8 cellular contexts compared by ENCODE assay signal in genomic region chr2:9950521-9951271, GRCh38. TPM values are rescaled to one million over a fixed set of nuclear protein-coding genes. Genes with fewer than 3 reads are reported as not detected.
A peak's percentile ranks its signal among the peaks of the same experiment; 100 is the strongest.
DNase-seq lines count a peak whose midpoint lies in the region; TF ChIP-seq lines count a peak whose summit lies in the region.

No MANE protein-coding gene starts in this region.

- no peaks in the 10 kb centered on the region for H3K27me3 ChIP-seq in right atrium auricular region

- no peaks in the 10 kb centered on the region for H3K9me3 ChIP-seq in right atrium auricular region

- no peaks in the 10 kb centered on the region for H3K36me3 ChIP-seq in right atrium auricular region

- DNase-seq in SKM-1 treated with dmso at 0.1 percent for 144 hours (lab: John Stamatoyannopoulos, UW; ENCODE audit: unreplicated experiment) (peak; percentile 20), SKM-1 (lab: John Stamatoyannopoulos, UW; ENCODE audit: unreplicated experiment) (no peak), HFF-Myc (ENCODE audit: extremely low read depth, low read depth) (no peak), NCI-H2171 treated with DMSO at 0.1 percent for 48 hours (lab: John Stamatoyannopoulos, UW) (peak; percentile 57), right atrium auricular region (ENCODE audit: low spot score) (no peak), skeletal muscle cell (ENCODE audit: low read depth) (no peak), DMS153 (lab: John Stamatoyannopoulos, UW) (no peak)
- DNase-seq in activated naive CD4-positive, alpha-beta T cell treated with Interleukin-2 at 50 U/mL for 16 hours = peak; percentile 47

- H3K4me1 ChIP-seq in right atrium auricular region = peaks cover 0 to 9% of the 10 kb centered on the region in 2 donors

- H3K4me3 ChIP-seq in HFF-Myc (replicated peaks; ENCODE audit: low read depth, low read length) (peak overlapping the region; percentile 43), right atrium auricular region (peak overlapping the region; percentile 60 to 80), skeletal muscle cell (ENCODE audit: low read depth, low read length) (peak overlapping the region; percentile 52)

- TF ChIP-seq CTCF in HFF-Myc (IDR thresholded peaks at IDR 0.05; ENCODE audit: low read depth, low read length, missing control alignments) = no peak
- TF ChIP-seq CTCF in right atrium auricular region (IDR thresholded peaks at IDR 0.05) = peak in 1 of 2 donors; percentile 35

- peak overlapping the region; percentile 53 to 61 for H3K27ac ChIP-seq in right atrium auricular region

RNA-seq across cellular contexts. Expression of gene GRHL1, which starts 0.8 kb away (rescaled TPM):
- total RNA-seq in right atrium auricular region = 1 to 10 TPM; 1.3 to 3.2 TPM

Comparison
In these comparisons a context has a peak if more than half of its experiments do, and no peak if none do; other contexts are left out.
1. DNase-seq: peak in SKM-1 treated with dmso at 0.1 percent for 144 hours (single experiment), NCI-H2171 treated with DMSO at 0.1 percent for 48 hours (single experiment) and activated naive CD4-positive, alpha-beta T cell treated with Interleukin-2 at 50 U/mL for 16 hours (single experiment); none in SKM-1 (single experiment), HFF-Myc (single experiment), right atrium auricular region (single experiment), skeletal muscle cell (single experiment) and DMS153 (single experiment).
2. Peak in every context shown above with its lines, with median percentiles within 50 percentile points of each other: H3K4me3 ChIP-seq.